Comparison of ENCODE assay signal across 9 cellular contexts in genomic region chr10:15433850-15434537, GRCh38.
DNase-seq lines count a peak whose midpoint lies in the region; ATAC-seq and TF ChIP-seq lines count a peak whose summit lies in the region.
"Had no signal": no experiment of that assay in that cellular context is flagged by ENCODE, and none has a peak within 500 bp of the region (broad histone marks: within the 10 kb centered on the region; RNA-seq: fewer than 3 reads in every experiment).

No MANE protein-coding gene starts in this region.

- 10 to 23% (median 13%) methylated on average over 9 of the region's 9 CpGs for WGBS in adrenal gland, 4 donors
- 5 to 20% (median 14%) methylated on average over 9 of the region's 9 CpGs for WGBS in psoas muscle, 3 donors

- H3K27ac ChIP-seq in adrenal gland, result no peak overlapping the region
- no peak overlapping the region for H3K27ac ChIP-seq in left ventricle myocardium inferior (replicated peaks)
- H3K27ac ChIP-seq in psoas muscle, result no peak overlapping the region
- H3K27ac ChIP-seq: epithelial cell of prostate had no signal

- peak overlapping the region in 1 of 4 donors; percentile 31 for H3K4me3 ChIP-seq in adrenal gland
- peak overlapping the region; percentile 57 for H3K4me3 ChIP-seq in left ventricle myocardium inferior
- peak overlapping the region; percentile 51 for H3K4me3 ChIP-seq in psoas muscle

- H3K36me3 ChIP-seq in adrenal gland (replicated peaks in 1 of 2), result no peaks in the 10 kb centered on the region
- no peaks in the 10 kb centered on the region for H3K36me3 ChIP-seq in left ventricle myocardium inferior
- no peaks in the 10 kb centered on the region for H3K36me3 ChIP-seq in psoas muscle (ENCODE audit: insufficient read depth in 1 of 2, low read depth in 1 of 2)

- H3K4me1 ChIP-seq in adrenal gland (replicated peaks in 1 of 2) (no peaks in the 10 kb centered on the region), left ventricle myocardium inferior (peaks cover 3% of the 10 kb centered on the region), psoas muscle (no peaks in the 10 kb centered on the region)

- H3K27me3 ChIP-seq in adrenal gland (no peaks in the 10 kb centered on the region), left ventricle myocardium inferior (ENCODE audit: low read depth) (peaks cover 9% of the 10 kb centered on the region), psoas muscle (ENCODE audit: insufficient read depth in 3 of 3, low read length in 2 of 3) (no peaks in the 10 kb centered on the region)

- no peak for TF ChIP-seq POLR2A in adrenal gland (IDR thresholded peaks at IDR 0.05)

- intact Hi-C loops in adrenal gland (cut with DNase I), result loop anchor here (5.0 to 10.0 kb wide), 3 partner anchors 283 to 391 kb away; partner anchors contain the start of gene ITGA8 (in 1 of the 2)
- intact Hi-C loops in left ventricle myocardium inferior (cut with micrococcal nuclease), result loop anchor here (2.0 to 5.0 kb wide), 2 partner anchors 283 to 388 kb away; no protein-coding TSS in a partner anchor
- intact Hi-C loops in psoas muscle (cut with DNase I), result loop anchor here (2.0 to 10.0 kb wide), 3 partner anchors 291 to 391 kb away; no protein-coding TSS in a partner anchor

- no peaks in the 10 kb centered on the region for H3K9me3 ChIP-seq in adrenal gland (replicated peaks in 1 of 3)
- no peaks in the 10 kb centered on the region for H3K9me3 ChIP-seq in left ventricle myocardium inferior (replicated peaks)
- no peaks in the 10 kb centered on the region for H3K9me3 ChIP-seq in psoas muscle

- TF ChIP-seq CTCF in adrenal gland (IDR thresholded peaks at IDR 0.05), result peak; percentile 58 to 92 (median 80)
- peak; percentile 80 for TF ChIP-seq CTCF in left ventricle myocardium inferior (IDR thresholded peaks at IDR 0.05; ENCODE audit: borderline replicate concordance)
- peak; percentile 75 for TF ChIP-seq CTCF in psoas muscle (IDR thresholded peaks at IDR 0.05)

- ATAC-seq in HG03378 (IDR thresholded peaks at IDR 0.05; ENCODE audit: unreplicated experiment) (peak; percentile 87), psoas muscle (peak in 3 of 4 donors; percentile 46 to 77 (median 67))

- DNase-seq in activated T-cell treated with anti-CD3 and anti-CD28 coated beads for 4 hours, result peak; percentile 21
- DNase-seq in activated T-cell treated with anti-CD3 and anti-CD28 coated beads, Interleukin-2, amount 50 U/mL, for 48 hours, result no peak
- peak; percentile 42 for DNase-seq in NCI-H82 treated with DMSO at 0.1 percent for 48 hours (lab: John Stamatoyannopoulos, UW; ENCODE audit: unreplicated experiment)
- peak in 4 of 7 donors; percentile 33 to 54 (median 44) for DNase-seq in adrenal gland
- no peak for DNase-seq in left ventricle myocardium inferior
- DNase-seq in psoas muscle, result no peak
- no peak for DNase-seq in COR-L47 (lab: John Stamatoyannopoulos, UW)

Comparison
In these comparisons a context has a peak if more than half of its experiments do, and no peak if none do; other contexts are left out.
1. DNase-seq: peak in activated T-cell treated with anti-CD3 and anti-CD28 coated beads for 4 hours (single experiment), NCI-H82 treated with DMSO at 0.1 percent for 48 hours (single experiment) and adrenal gland (4 of 7); none in activated T-cell treated with anti-CD3 and anti-CD28 coated beads, Interleukin-2, amount 50 U/mL, for 48 hours (0 of 2), left ventricle myocardium inferior (single experiment), psoas muscle (0 of 2) and COR-L47 (single experiment).
2. Peak in every context shown above with its lines, with median percentiles within 50 percentile points of each other: CTCF ChIP-seq.